In genomic region chr2:134334542-134335353, GRCh38 we compare ENCODE assay signal across 19 cellular contexts.
DNase-seq lines count a peak whose midpoint lies in the region; ATAC-seq, FAIRE-seq and TF ChIP-seq lines count a peak whose summit lies in the region.
"Had no signal": no experiment of that assay in that cellular context is flagged by ENCODE, and none has a peak within 500 bp of the region (broad histone marks: within the 10 kb centered on the region; RNA-seq: fewer than 3 reads in every experiment).

No MANE protein-coding gene starts in this region.

- H3K27me3 Mint-ChIP-seq in central memory CD8-positive, alpha-beta T cell, result no peaks in the 10 kb centered on the region
- no peaks in the 10 kb centered on the region for H3K27me3 Mint-ChIP-seq in activated CD4-positive, alpha-beta memory T cell treated with anti-CD3 and anti-CD28 coated beads, Interleukin-2, amount 10 ng/mL, durations not matched to agents 7 days and 5 days

- H3K4me3 Mint-ChIP-seq in central memory CD8-positive, alpha-beta T cell, result no peak overlapping the region
- H3K4me3 Mint-ChIP-seq in activated CD4-positive, alpha-beta memory T cell treated with anti-CD3 and anti-CD28 coated beads, Interleukin-2, amount 10 ng/mL, durations not matched to agents 7 days and 5 days, result no peak overlapping the region

- peak overlapping the region; percentile 54 for H3K27ac Mint-ChIP-seq in central memory CD8-positive, alpha-beta T cell (ENCODE audit: low read depth)
- H3K27ac Mint-ChIP-seq in activated CD4-positive, alpha-beta memory T cell treated with anti-CD3 and anti-CD28 coated beads, Interleukin-2, amount 10 ng/mL, durations not matched to agents 7 days and 5 days, result no peak overlapping the region

- CTCF ChIA-PET in activated CD4-positive, alpha-beta memory T cell treated with anti-CD3 and anti-CD28 coated beads, Interleukin-2, amount 10 ng/mL, durations not matched to agents 7 days and 5 days (lab: Charles Lee), result no interaction called here

- no peaks in the 10 kb centered on the region for H3K9me3 Mint-ChIP-seq in central memory CD8-positive, alpha-beta T cell
- H3K9me3 Mint-ChIP-seq in activated CD4-positive, alpha-beta memory T cell treated with anti-CD3 and anti-CD28 coated beads, Interleukin-2, amount 10 ng/mL, durations not matched to agents 7 days and 5 days, result peaks cover 9% of the 10 kb centered on the region

- peak; percentile 41 for ATAC-seq in HG03378 (IDR thresholded peaks at IDR 0.05; ENCODE audit: unreplicated experiment)
- no peak for ATAC-seq in central memory CD8-positive, alpha-beta T cell (replicated peaks; ENCODE audit: extremely low read depth, poor library complexity, severe bottlenecking)
- ATAC-seq in GM21447 (IDR thresholded peaks at IDR 0.05; ENCODE audit: unreplicated experiment), result no peak
- ATAC-seq: A549 had no signal

- peak; percentile 25 for FAIRE-seq in D721Med (lab: Jason Lieb, UNC)
- FAIRE-seq: A549, GM19239 had no signal

- DNase-seq in D721Med (ENCODE audit: insufficient read length, low spot score), result no peak
- DNase-seq in RPMI7951 (ENCODE audit: low read depth), result peak; percentile 5
- DNase-seq in central memory CD8-positive, alpha-beta T cell (ENCODE audit: low spot score in 2 of 2), result no peak
- DNase-seq in NOMO-1 (lab: John Stamatoyannopoulos, UW; ENCODE audit: unreplicated experiment in 2 of 2), result no peak
- DNase-seq in activated CD4-positive, alpha-beta memory T cell treated with anti-CD3 and anti-CD28 coated beads, Interleukin-2, amount 10 ng/mL, durations not matched to agents 7 days and 5 days, result no peak
- DNase-seq: DMS153, EL, KBM-7, MV-4-11, NCI-H1417, NCI-H187 treated with DMSO at 0.1 percent for 48 hours, NCI-H2171, NCI-H446, Peyer's patch, SHP77 treated with DMSO at 0.1 percent for 48 hours had no signal

- peaks cover 12% of the 10 kb centered on the region for H3K36me3 Mint-ChIP-seq in central memory CD8-positive, alpha-beta T cell (ENCODE audit: insufficient read depth)
- H3K36me3 Mint-ChIP-seq in activated CD4-positive, alpha-beta memory T cell treated with anti-CD3 and anti-CD28 coated beads, Interleukin-2, amount 10 ng/mL, durations not matched to agents 7 days and 5 days (ENCODE audit: low read depth), result peaks cover 25% of the 10 kb centered on the region

- no peak for TF ChIP-seq CTCF in D721Med (IDR thresholded peaks at IDR 0.05; ENCODE audit: insufficient read depth, missing control alignments)

- POLR2A ChIA-PET in activated CD4-positive, alpha-beta memory T cell treated with anti-CD3 and anti-CD28 coated beads, Interleukin-2, amount 10 ng/mL, durations not matched to agents 7 days and 5 days (lab: Charles Lee), result interaction anchor here (0.8 kb wide), 1 partner anchor 18 kb away, joined by 3 read pairs; no protein-coding TSS in a partner anchor

- peaks cover 11% of the 10 kb centered on the region for H3K4me1 Mint-ChIP-seq in central memory CD8-positive, alpha-beta T cell
- no peaks in the 10 kb centered on the region for H3K4me1 Mint-ChIP-seq in activated CD4-positive, alpha-beta memory T cell treated with anti-CD3 and anti-CD28 coated beads, Interleukin-2, amount 10 ng/mL, durations not matched to agents 7 days and 5 days
